ENCODE assay signal across 8 cellular contexts in the genomic region with DNA sequence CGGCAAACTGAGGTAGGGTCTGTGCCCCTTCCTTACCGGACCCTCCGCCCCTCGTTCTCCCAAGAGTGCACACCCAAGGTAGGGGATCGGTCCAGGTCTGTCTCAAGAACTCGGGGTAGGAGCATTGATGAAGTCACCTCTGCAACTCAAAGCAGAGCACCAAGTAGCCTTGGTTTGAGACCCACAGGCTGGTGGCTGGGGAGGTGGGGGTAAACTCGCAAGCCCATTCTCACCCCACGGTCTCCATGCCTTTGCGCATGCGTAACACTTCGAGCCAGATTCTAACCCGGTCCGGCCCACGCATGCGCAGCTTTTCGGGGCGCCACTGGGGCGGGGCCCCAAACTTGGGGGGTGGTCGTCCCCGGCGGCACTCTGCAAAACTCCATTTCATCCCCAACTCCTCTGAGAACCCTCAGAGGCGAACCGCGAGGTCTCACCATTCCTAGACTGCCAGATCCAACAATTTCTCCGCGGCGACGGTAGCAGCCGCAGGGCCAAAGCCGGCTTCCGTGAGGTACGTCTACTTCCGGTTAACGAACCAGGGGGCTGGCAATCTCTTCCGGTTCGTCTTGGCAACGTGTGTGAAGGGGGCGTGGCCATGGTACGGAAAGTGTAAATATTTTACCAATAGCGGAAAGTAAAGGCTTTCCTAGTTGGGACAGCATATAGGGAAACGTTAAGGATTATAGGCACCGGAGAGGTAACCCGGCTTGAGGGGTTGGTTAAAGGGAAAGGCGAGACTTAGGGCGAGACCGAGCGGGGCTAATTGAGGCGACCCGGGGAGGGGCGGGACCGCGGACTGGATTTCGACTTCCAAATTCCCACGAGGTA. TPM values are rescaled to one million over a fixed set of nuclear protein-coding genes. Genes with fewer than 3 reads are reported as not detected.
DNase-seq lines count a peak whose midpoint lies in the region; ATAC-seq and TF ChIP-seq lines count a peak whose summit lies in the region.

A gene with protein sequence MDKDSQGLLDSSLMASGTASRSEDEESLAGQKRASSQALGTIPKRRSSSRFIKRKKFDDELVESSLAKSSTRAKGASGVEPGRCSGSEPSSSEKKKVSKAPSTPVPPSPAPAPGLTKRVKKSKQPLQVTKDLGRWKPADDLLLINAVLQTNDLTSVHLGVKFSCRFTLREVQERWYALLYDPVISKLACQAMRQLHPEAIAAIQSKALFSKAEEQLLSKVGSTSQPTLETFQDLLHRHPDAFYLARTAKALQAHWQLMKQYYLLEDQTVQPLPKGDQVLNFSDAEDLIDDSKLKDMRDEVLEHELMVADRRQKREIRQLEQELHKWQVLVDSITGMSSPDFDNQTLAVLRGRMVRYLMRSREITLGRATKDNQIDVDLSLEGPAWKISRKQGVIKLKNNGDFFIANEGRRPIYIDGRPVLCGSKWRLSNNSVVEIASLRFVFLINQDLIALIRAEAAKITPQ (minus strand): TSS at position 532 of the 831 bp plus-strand sequence. CDS start 1,411 bp downstream, outside the sequence.

- H2BK120ac ChIP-seq in IMR-90 (ENCODE audit: low read depth, low read length): peak within 1 kb of the TSS; percentile 93

- peak within 1 kb of the TSS; percentile 76 for H3K4me3 ChIP-seq in IMR-90 (ENCODE audit: insufficient read depth, low read depth, low read length)

- dilution Hi-C loops in IMR-90 (cut with HindIII; ENCODE audit: low sequenced_read_pairs, unreplicated experiment): no loop called here

- peak within 1 kb of the TSS; percentile 96 for H3K23ac ChIP-seq in IMR-90 (ENCODE audit: low read depth, low read length)

- H4K8ac ChIP-seq in IMR-90 (ENCODE audit: low read depth in 2 of 2, low read length in 2 of 2): peak within 1 kb of the TSS; percentile 94 to 100

- peak within 1 kb of the TSS; percentile 99 for H3K56ac ChIP-seq in IMR-90 (ENCODE audit: extremely low read depth, insufficient read depth, low read length)

- H4K20me1 ChIP-seq in IMR-90 (ENCODE audit: insufficient read depth, low read length): peaks cover 5% of the 10 kb centered on the region; the same call in 1 of the 2 replicates

- TF ChIP-seq RAD21 in IMR-90 (IDR thresholded peaks at IDR 0.05; ENCODE audit: low read length): no peak

- H2AK9ac ChIP-seq in IMR-90 (replicated peaks; ENCODE audit: low read depth, low read length, poor library complexity): peak within 1 kb of the TSS; percentile 96

- intact Hi-C loops in IMR-90 (cut with micrococcal nuclease): loop anchor here (1.0 kb wide), 1 partner anchor 202 kb away; no protein-coding TSS in a partner anchor

- H2BK5ac ChIP-seq in IMR-90 (ENCODE audit: low read depth, low read length, poor library complexity, severe bottlenecking): peak within 1 kb of the TSS; percentile 94

- H3K4me2 ChIP-seq in IMR-90 (ENCODE audit: low read depth, low read length): peak within 1 kb of the TSS; percentile 98

- 4% methylated on average over 17 of the region's 54 CpGs; no CpG with 5 or more reads in 1 of the 2 experiments for WGBS in IMR-90 (ENCODE audit: extremely low coverage in 2 of 2, insufficient read length in 1 of 2), 2 experiments

- peak within 1 kb of the TSS; percentile 99 for H4K91ac ChIP-seq in IMR-90 (ENCODE audit: insufficient read depth, low read depth, low read length)

- H2BK15ac ChIP-seq in IMR-90 (ENCODE audit: low read depth, low read length): peak within 1 kb of the TSS; percentile 98; the same call in 2 of the 3 replicates

- in situ Hi-C loops in IMR-90 (cut with MboI; ENCODE audit: low sequenced_read_pairs): no loop called here

- H3K36me3 ChIP-seq in IMR-90 (ENCODE audit: control insufficient read depth, insufficient read depth, low read length): peaks cover 16% of the 10 kb centered on the region

- CTCF ChIA-PET in IMR-90 (lab: Yijun Ruan, JAX): interaction anchor here (0.7 to 1.0 kb wide), 2 partner anchors 17 to 209 kb away, joined by 3 read pairs; no protein-coding TSS in a partner anchor

- DNase-seq in D341Med (ENCODE audit: low spot score): peak; percentile 94
- peak; percentile 89 for DNase-seq in IMR-90
- peak; percentile 94 for DNase-seq in OCI-M1 (lab: John Stamatoyannopoulos, UW)
- DNase-seq in activated T-cell treated with anti-CD3 and anti-CD28 coated beads for 4 hours: peak; percentile 85
- DNase-seq in epithelial cell of prostate (ENCODE audit: low read depth, low spot score): peak; percentile 57
- DNase-seq in mucosa of gallbladder (ENCODE audit: low spot score): peak; percentile 93
- DNase-seq in stimulated activated CD8-positive, alpha-beta memory T cell treated with anti-CD3 and anti-CD28 coated beads, Interleukin-4, amount 100 ng/mL, for 4 hours (ENCODE audit: low read depth in 2 of 2, low spot score in 1 of 2): peak; percentile 78 to 80

- peaks cover 2% of the 10 kb centered on the region; the same call in 1 of the 2 replicates for H3K4me1 ChIP-seq in IMR-90 (ENCODE audit: control insufficient read depth, insufficient read depth, low read length)

- peak within 1 kb of the TSS; percentile 96 for H2AK5ac ChIP-seq in IMR-90 (ENCODE audit: low read depth, low read length)

- H2AFZ ChIP-seq in IMR-90 (replicated peaks; ENCODE audit: low read length, poor library complexity): peak within 1 kb of the TSS; percentile 99

- H3K4ac ChIP-seq in IMR-90 (ENCODE audit: low read depth, low read length): peak within 1 kb of the TSS; percentile 97

- H2BK20ac ChIP-seq in IMR-90 (ENCODE audit: low read depth, low read length): peak within 1 kb of the TSS; percentile 82; the same call in 1 of the 2 replicates

- peak; percentile 96 for TF ChIP-seq POLR2A in IMR-90 (IDR thresholded peaks at IDR 0.05; ENCODE audit: low read depth, low read length)

- H3K9me3 ChIP-seq in IMR-90 (ENCODE audit: control insufficient read depth, insufficient read depth, low read length): no peaks in the 10 kb centered on the region

- BruUV-seq in IMR-90 (replicated peaks; lab: Mats Ljungman, UMichigan): TSS peak; percentile 85

- H3K18ac ChIP-seq in IMR-90 (ENCODE audit: low read depth, low read length): peak within 1 kb of the TSS; percentile 78

- POLR2A ChIA-PET in IMR-90 (lab: Charles Lee; ENCODE audit: unreplicated experiment): interaction anchor here (0.6 to 0.7 kb wide), 2 partner anchors 9 to 111 kb away, joined by 3 to 9 read pairs; no protein-coding TSS in a partner anchor

- 0 out of 2 replicates have a peak, but pooled peaks cover 5% of the 10 kb centered on the region for H3K9me1 ChIP-seq in IMR-90 (ENCODE audit: insufficient read depth, low read length)

- ATAC-seq in GM21515 (IDR thresholded peaks at IDR 0.05; ENCODE audit: unreplicated experiment) (peak; percentile 79), IMR-90 (ENCODE audit: low read depth) (peak; percentile 91)

- H3K79me1 ChIP-seq in IMR-90 (ENCODE audit: low read depth in 1 of 2, low read length in 2 of 2): peaks cover 49 to 74% of the 10 kb centered on the region in 2 experiments

- no peak for TF ChIP-seq CTCF in IMR-90 (conservative IDR thresholded peaks at IDR 0.05; ENCODE audit: low read depth, low read length)

- H4K5ac ChIP-seq in IMR-90 (ENCODE audit: low read depth, low read length): peak within 1 kb of the TSS; percentile 91

- peak within 1 kb of the TSS; percentile 89 for H3K9ac ChIP-seq in IMR-90 (ENCODE audit: low read depth, low read length)

- peak within 1 kb of the TSS; percentile 88 for H3K27ac ChIP-seq in IMR-90 (ENCODE audit: insufficient read depth, low read length)
- H3K27ac ChIP-seq in epithelial cell of prostate: peak within 1 kb of the TSS; percentile 83

- no peaks in the 10 kb centered on the region for H3K27me3 ChIP-seq in IMR-90 (ENCODE audit: control insufficient read depth, insufficient read depth, low read length)

- H3K14ac ChIP-seq in IMR-90 (replicated peaks; ENCODE audit: low read depth, low read length): peak within 1 kb of the TSS; percentile 100

TF ChIP-seq in IMR-90, 13 proteins besides CTCF, POLR2A, EP300 and RAD21:
- TF ChIP-seq MAZ (IDR thresholded peaks at IDR 0.05; ENCODE audit: borderline replicate concordance, low read depth, low read length) (peak; percentile 77; the same call in 1 of the 2 replicates), NFE2L2 (IDR thresholded peaks at IDR 0.05; ENCODE audit: low read depth, low read length) (no peak), MXI1 (IDR thresholded peaks at IDR 0.05; ENCODE audit: borderline replicate concordance, low read depth, low read length) (peak; percentile 90; the same call in 1 of the 2 replicates), FOS (IDR thresholded peaks at IDR 0.05; ENCODE audit: low read depth, low read length) (no peak), RFX5 (IDR thresholded peaks at IDR 0.05; ENCODE audit: low read depth, low read length) (no peak), MAFK (IDR thresholded peaks at IDR 0.05; ENCODE audit: low read depth, low read length) (no peak)
- TF ChIP-seq, protein P1, sequence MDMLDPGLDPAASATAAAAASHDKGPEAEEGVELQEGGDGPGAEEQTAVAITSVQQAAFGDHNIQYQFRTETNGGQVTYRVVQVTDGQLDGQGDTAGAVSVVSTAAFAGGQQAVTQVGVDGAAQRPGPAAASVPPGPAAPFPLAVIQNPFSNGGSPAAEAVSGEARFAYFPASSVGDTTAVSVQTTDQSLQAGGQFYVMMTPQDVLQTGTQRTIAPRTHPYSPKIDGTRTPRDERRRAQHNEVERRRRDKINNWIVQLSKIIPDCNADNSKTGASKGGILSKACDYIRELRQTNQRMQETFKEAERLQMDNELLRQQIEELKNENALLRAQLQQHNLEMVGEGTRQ (IDR thresholded peaks at IDR 0.05; ENCODE audit: low read depth, low read length): peak; percentile 26; the same call in 1 of the 2 replicates

RNA-seq across cellular contexts. Expression of the gene that starts here (rescaled TPM):
- total RNA-seq in IMR-90 (2012; rRNA removed) (60.8 and 72.9 TPM in 2 replicates), mucosa of gallbladder (64.5 TPM)
- polyA plus RNA-seq in IMR-90 (2012; rRNA removed): 73.2 and 75.2 TPM in 2 replicates
- 66.3 and 72.6 TPM in 2 replicates for polyA plus RNA-seq in IMR-90 (2012; cell fraction: cytosol; rRNA removed)
- 122 and 232 TPM in 2 replicates for polyA plus RNA-seq in IMR-90 (2012; cell fraction: nucleus; rRNA removed; ENCODE audit: low replicate concordance)

Comparison
In these comparisons a context has a peak if more than half of its experiments do, and no peak if none do; other contexts are left out.
1. Peak in every context shown above with its lines: DNase-seq, ATAC-seq, H3K4me3 ChIP-seq and H3K27ac ChIP-seq.